In the genomic region with DNA sequence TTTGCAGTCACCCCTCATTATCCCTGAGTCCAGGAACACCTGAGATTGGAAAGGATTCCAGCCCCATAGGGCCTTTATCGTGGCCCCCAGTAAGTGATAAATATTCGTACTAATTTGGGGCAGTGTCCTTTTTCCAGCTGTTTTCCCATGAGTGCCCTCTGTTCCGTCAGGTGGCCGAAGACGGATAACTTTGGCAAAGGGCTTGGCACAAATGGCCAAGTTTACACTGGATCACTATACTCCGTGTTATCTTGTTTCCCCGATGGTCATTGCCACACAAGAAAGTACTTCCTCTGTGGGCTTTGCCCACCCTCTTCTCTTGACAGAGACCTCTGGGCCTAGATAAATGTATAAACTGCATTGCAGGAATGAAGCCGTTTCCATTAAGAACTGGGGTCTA, we compare ENCODE assay signal across 2 cellular contexts.
TF ChIP-seq lines count a peak whose summit lies in the region.

No MANE protein-coding gene starts in this region.

TF ChIP-seq in IMR-90, 13 proteins besides CTCF, POLR2A, EP300 and RAD21:
- TF ChIP-seq CEBPB (IDR thresholded peaks at IDR 0.05; ENCODE audit: low read depth, low read length) (no peak), RCOR1 (IDR thresholded peaks at IDR 0.05; ENCODE audit: insufficient replicate concordance, low read length) (no peak), RFX5 (IDR thresholded peaks at IDR 0.05; ENCODE audit: low read depth, low read length) (no peak)
- TF ChIP-seq, protein P1, sequence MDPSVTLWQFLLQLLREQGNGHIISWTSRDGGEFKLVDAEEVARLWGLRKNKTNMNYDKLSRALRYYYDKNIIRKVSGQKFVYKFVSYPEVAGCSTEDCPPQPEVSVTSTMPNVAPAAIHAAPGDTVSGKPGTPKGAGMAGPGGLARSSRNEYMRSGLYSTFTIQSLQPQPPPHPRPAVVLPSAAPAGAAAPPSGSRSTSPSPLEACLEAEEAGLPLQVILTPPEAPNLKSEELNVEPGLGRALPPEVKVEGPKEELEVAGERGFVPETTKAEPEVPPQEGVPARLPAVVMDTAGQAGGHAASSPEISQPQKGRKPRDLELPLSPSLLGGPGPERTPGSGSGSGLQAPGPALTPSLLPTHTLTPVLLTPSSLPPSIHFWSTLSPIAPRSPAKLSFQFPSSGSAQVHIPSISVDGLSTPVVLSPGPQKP (IDR thresholded peaks at IDR 0.05; ENCODE audit: borderline replicate concordance, low read depth, low read length): no peak
TF ChIP-seq in IMR-90: peak in this region for 0.

TF ChIP-seq in endothelial cell of umbilical vein, 7 proteins besides CTCF, POLR2A, EP300 and RAD21:
- peak; percentile 8 for TF ChIP-seq POLR2AphosphoS5 (IDR thresholded peaks at IDR 0.05; ENCODE audit: insufficient read depth, low read depth, low read length)
- no peak for TF ChIP-seq MYC (IDR thresholded peaks at IDR 0.05; ENCODE audit: low read depth, low read length)
